8 cellular contexts compared by ENCODE assay signal in the genomic region with DNA sequence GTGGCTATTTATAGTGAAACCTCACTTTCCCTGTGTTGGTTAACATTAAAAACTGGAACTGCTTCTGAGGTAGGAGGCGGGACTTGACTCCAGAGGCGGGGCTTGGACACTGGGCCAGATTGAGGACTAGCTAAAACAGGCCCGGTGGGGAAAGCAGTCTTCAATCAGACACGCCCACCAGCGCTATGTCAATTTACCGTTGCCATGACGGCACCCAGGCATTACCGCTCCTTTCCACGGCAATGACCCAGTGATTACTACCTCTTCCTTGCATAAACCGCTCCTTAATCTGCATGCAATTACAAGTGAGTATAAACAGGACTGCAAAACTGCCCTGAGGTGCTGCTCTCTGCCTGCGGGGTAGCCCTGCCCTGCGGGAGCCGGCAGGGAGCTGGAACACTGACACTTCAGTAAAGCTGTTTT.
A peak's percentile ranks its signal among the peaks of the same experiment; 100 is the strongest.
DNase-seq lines count a peak whose midpoint lies in the region; ATAC-seq and TF ChIP-seq lines count a peak whose summit lies in the region.

No MANE protein-coding gene starts in this region.

- no peaks in the 10 kb centered on the region for H3K9me3 ChIP-seq in tibial artery

- peak overlapping the region in 1 of 2 donors; percentile 7 for H3K4me3 ChIP-seq in tibial artery

- H3K36me3 Mint-ChIP-seq in nephron progenitor cell (ENCODE audit: low read depth) = peaks cover 3% of the 10 kb centered on the region

- peak; percentile 60 for ATAC-seq in HG02981 (IDR thresholded peaks at IDR 0.05; ENCODE audit: unreplicated experiment)
- ATAC-seq in HG02642 (IDR thresholded peaks at IDR 0.05; ENCODE audit: poor library complexity, unreplicated experiment) = no peak

- H3K4me3 Mint-ChIP-seq in nephron progenitor cell = peak overlapping the region; percentile 32

- no peaks in the 10 kb centered on the region for H3K36me3 ChIP-seq in tibial artery

- H3K27ac Mint-ChIP-seq in nephron progenitor cell = peak overlapping the region; percentile 71

- H3K9me3 Mint-ChIP-seq in nephron progenitor cell = peaks cover 3% of the 10 kb centered on the region

- H3K27me3 Mint-ChIP-seq in nephron progenitor cell (ENCODE audit: low read depth, poor library complexity) = peaks cover 3% of the 10 kb centered on the region

- H3K4me1 Mint-ChIP-seq in nephron progenitor cell = peaks cover 55% of the 10 kb centered on the region

- DNase-seq in AG08395 (ENCODE audit: low spot score) = peak; percentile 69
- peak; percentile 99 for DNase-seq in NCI-H748 (lab: John Stamatoyannopoulos, UW; ENCODE audit: unreplicated experiment)
- peak; percentile 12 for DNase-seq in activated CD8-positive, alpha-beta memory T cell treated with anti-CD3 and anti-CD28 coated beads, Interleukin-2, amount 50 U/mL, for 24 hours (ENCODE audit: extremely low read depth)
- DNase-seq in fibroblast of peridontal ligament (ENCODE audit: extremely low read depth) = peak; percentile 96
- peak; percentile 81 for DNase-seq in nephron progenitor cell
- DNase-seq in tibial artery = peak; percentile 95 to 96

- TF ChIP-seq CTCF in nephron progenitor cell (IDR thresholded peaks at IDR 0.05) (no peak), tibial artery (IDR thresholded peaks at IDR 0.05) (no peak)

- H3K27ac ChIP-seq in tibial artery = peak overlapping the region; percentile 61 to 62

- intact Hi-C loops in tibial artery (cut with DNase I; ENCODE audit: low total_unique reads) = no loop called here

- H3K4me1 ChIP-seq in tibial artery = peaks cover 0 to 29% (median 19%) of the 10 kb centered on the region in 4 donors

- no peaks in the 10 kb centered on the region for H3K27me3 ChIP-seq in tibial artery

Comparison
In these comparisons a context has a peak if more than half of its experiments do, and no peak if none do; other contexts are left out.
1. DNase-seq: peak in every context shown above with its lines; median percentile 99 in NCI-H748; 96 in fibroblast of peridontal ligament; 96 in tibial artery; 81 in nephron progenitor cell; 69 in AG08395; 12 in activated CD8-positive, alpha-beta memory T cell treated with anti-CD3 and anti-CD28 coated beads, Interleukin-2, amount 50 U/mL, for 24 hours.